1 cellular context compared by ENCODE assay signal in the genomic region with DNA sequence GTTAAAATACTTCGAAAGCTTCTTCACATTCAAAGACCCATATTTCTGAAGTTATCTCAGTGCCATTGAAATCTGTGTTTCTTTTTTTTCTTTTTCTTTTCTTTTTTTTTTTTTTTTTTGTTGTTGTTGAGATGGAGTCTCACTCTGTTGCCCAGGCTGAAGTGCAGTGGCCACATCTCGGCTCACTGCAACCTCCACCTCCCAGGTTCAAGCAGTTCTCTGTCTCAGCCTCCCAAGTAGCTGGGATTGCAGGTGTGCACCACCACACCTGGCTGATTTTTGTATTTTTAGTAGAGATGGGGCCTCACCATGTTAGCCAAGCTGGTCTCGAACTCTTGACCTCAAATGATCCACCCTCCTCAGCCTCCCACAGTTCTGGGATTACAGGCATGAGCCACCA.
TF ChIP-seq lines count a peak whose summit lies in the region.

No MANE protein-coding gene starts in this region.

TF ChIP-seq in K562, 482 proteins besides CTCF, POLR2A, EP300 and RAD21:
- peak; percentile 62; the same call in 1 of the 2 replicates for TF ChIP-seq BCOR (IDR thresholded peaks at IDR 0.05)
- TF ChIP-seq, protein P1, sequence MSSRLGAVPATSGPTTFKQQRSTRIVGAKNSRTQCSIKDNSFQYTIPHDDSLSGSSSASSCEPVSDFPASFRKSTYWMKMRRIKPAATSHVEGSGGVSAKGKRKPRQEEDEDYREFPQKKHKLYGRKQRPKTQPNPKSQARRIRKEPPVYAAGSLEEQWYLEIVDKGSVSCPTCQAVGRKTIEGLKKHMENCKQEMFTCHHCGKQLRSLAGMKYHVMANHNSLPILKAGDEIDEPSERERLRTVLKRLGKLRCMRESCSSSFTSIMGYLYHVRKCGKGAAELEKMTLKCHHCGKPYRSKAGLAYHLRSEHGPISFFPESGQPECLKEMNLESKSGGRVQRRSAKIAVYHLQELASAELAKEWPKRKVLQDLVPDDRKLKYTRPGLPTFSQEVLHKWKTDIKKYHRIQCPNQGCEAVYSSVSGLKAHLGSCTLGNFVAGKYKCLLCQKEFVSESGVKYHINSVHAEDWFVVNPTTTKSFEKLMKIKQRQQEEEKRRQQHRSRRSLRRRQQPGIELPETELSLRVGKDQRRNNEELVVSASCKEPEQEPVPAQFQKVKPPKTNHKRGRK (tag; IDR thresholded peaks at IDR 0.05): peak; percentile 69
- 0 out of 2 replicates have a peak, but pooled peaks have one; percentile 22 for TF ChIP-seq E2F3 (CRISPR knock-in tag; IDR thresholded peaks at IDR 0.05)
